ENCODE assay signal across 8 cellular contexts in genomic region chrX:48919360-48919821, GRCh38. TPM values are rescaled to one million over a fixed set of nuclear protein-coding genes. Genes with fewer than 3 reads are reported as not detected.
DNase-seq lines count a peak whose midpoint lies in the region; ATAC-seq and TF ChIP-seq lines count a peak whose summit lies in the region.

No MANE protein-coding gene starts in this region.

- peak overlapping the region; percentile 75 for H3K9ac ChIP-seq in iPS-18a (ENCODE audit: low read length)

- H3K27ac Mint-ChIP-seq in activated naive CD8-positive, alpha-beta T cell treated with anti-CD3 and anti-CD28 coated beads, Interleukin-2, amount 10 ng/mL, durations not matched to agents 7 days and 5 days, result peak overlapping the region; percentile 93
- H3K27ac Mint-ChIP-seq in stimulated activated memory B cell treated with anti-CD40 and anti-IgM and Interleukin-4, amounts not matched to agents 10 μg/mL and 1 μg/mL and 100 μg/mL, for 72 hours, result peak overlapping the region; percentile 95

- peaks cover 18% of the 10 kb centered on the region for H3K36me3 Mint-ChIP-seq in activated naive CD8-positive, alpha-beta T cell treated with anti-CD3 and anti-CD28 coated beads, Interleukin-2, amount 10 ng/mL, durations not matched to agents 7 days and 5 days
- H3K36me3 Mint-ChIP-seq in stimulated activated memory B cell treated with anti-CD40 and anti-IgM and Interleukin-4, amounts not matched to agents 10 μg/mL and 1 μg/mL and 100 μg/mL, for 72 hours, result peaks cover 44% of the 10 kb centered on the region

- H3K27ac ChIP-seq in HL-60 (replicated peaks), result peak overlapping the region; percentile 86
- H3K27ac ChIP-seq in iPS-18a (ENCODE audit: low read length), result peak overlapping the region; percentile 55

- H3K36me3 ChIP-seq in GM06990 (ENCODE audit: control insufficient read depth, insufficient read depth, low read length), result peaks cover 8% of the 10 kb centered on the region
- peaks cover 20% of the 10 kb centered on the region for H3K36me3 ChIP-seq in iPS-18a (ENCODE audit: control insufficient read depth, low read depth, low read length)

- TF ChIP-seq CTCF in GM06990 (IDR thresholded peaks at IDR 0.05; ENCODE audit: insufficient read depth, low read length, poor library complexity, severe bottlenecking) (no peak), HL-60 (IDR thresholded peaks at IDR 0.05; ENCODE audit: insufficient read depth, low read length) (no peak)

- H3K27me3 ChIP-seq in GM06990 (replicated peaks; ENCODE audit: control insufficient read depth, insufficient read depth, low read length) (no peaks in the 10 kb centered on the region), HL-60 (ENCODE audit: insufficient read depth, poor library complexity, severe bottlenecking) (no peaks in the 10 kb centered on the region), iPS-18a (ENCODE audit: control insufficient read depth, insufficient read depth, low read length) (no peaks in the 10 kb centered on the region)

- peak overlapping the region; percentile 97 for H3K4me3 Mint-ChIP-seq in activated naive CD8-positive, alpha-beta T cell treated with anti-CD3 and anti-CD28 coated beads, Interleukin-2, amount 10 ng/mL, durations not matched to agents 7 days and 5 days
- peak overlapping the region; percentile 100 for H3K4me3 Mint-ChIP-seq in stimulated activated memory B cell treated with anti-CD40 and anti-IgM and Interleukin-4, amounts not matched to agents 10 μg/mL and 1 μg/mL and 100 μg/mL, for 72 hours

- H3K9me3 Mint-ChIP-seq in activated naive CD8-positive, alpha-beta T cell treated with anti-CD3 and anti-CD28 coated beads, Interleukin-2, amount 10 ng/mL, durations not matched to agents 7 days and 5 days, result no peaks in the 10 kb centered on the region
- no peaks in the 10 kb centered on the region for H3K9me3 Mint-ChIP-seq in stimulated activated memory B cell treated with anti-CD40 and anti-IgM and Interleukin-4, amounts not matched to agents 10 μg/mL and 1 μg/mL and 100 μg/mL, for 72 hours

- POLR2A ChIA-PET in activated naive CD8-positive, alpha-beta T cell treated with anti-CD3 and anti-CD28 coated beads, Interleukin-2, amount 10 ng/mL, durations not matched to agents 7 days and 5 days (lab: Charles Lee), result interaction anchor here (0.7 to 4.2 kb wide), 2 partner anchors 20 to 39 kb away, joined by 4 to 51 read pairs; no protein-coding TSS in a partner anchor

- H3K27me3 Mint-ChIP-seq in activated naive CD8-positive, alpha-beta T cell treated with anti-CD3 and anti-CD28 coated beads, Interleukin-2, amount 10 ng/mL, durations not matched to agents 7 days and 5 days, result no peaks in the 10 kb centered on the region
- H3K27me3 Mint-ChIP-seq in stimulated activated memory B cell treated with anti-CD40 and anti-IgM and Interleukin-4, amounts not matched to agents 10 μg/mL and 1 μg/mL and 100 μg/mL, for 72 hours, result no peaks in the 10 kb centered on the region

- H3K4me1 ChIP-seq in iPS-18a (ENCODE audit: control insufficient read depth, low read depth, low read length), result peaks cover 11% of the 10 kb centered on the region

- H3K4me3 ChIP-seq in GM06990 (replicated peaks; ENCODE audit: low read depth, low read length) (peak overlapping the region; percentile 55), HL-60 (replicated peaks; ENCODE audit: insufficient read depth, low read length) (peak overlapping the region; percentile 71), iPS-18a (ENCODE audit: low read length) (peak overlapping the region; percentile 90)

- H3K9me3 ChIP-seq in iPS-18a (ENCODE audit: control insufficient read depth, low read depth, low read length), result no peaks in the 10 kb centered on the region

- peaks cover 31% of the 10 kb centered on the region for H3K4me1 Mint-ChIP-seq in activated naive CD8-positive, alpha-beta T cell treated with anti-CD3 and anti-CD28 coated beads, Interleukin-2, amount 10 ng/mL, durations not matched to agents 7 days and 5 days
- peaks cover 35% of the 10 kb centered on the region for H3K4me1 Mint-ChIP-seq in stimulated activated memory B cell treated with anti-CD40 and anti-IgM and Interleukin-4, amounts not matched to agents 10 μg/mL and 1 μg/mL and 100 μg/mL, for 72 hours

- DNase-seq in GM06990 (ENCODE audit: extremely low read depth, insufficient read length) (no peak), HL-60 (ENCODE audit: low read depth in 1 of 2, low spot score in 1 of 2) (no peak), NCI-H2107 treated with DMSO at 0.1 percent for 48 hours (lab: John Stamatoyannopoulos, UW; ENCODE audit: unreplicated experiment) (no peak), NCI-H510A treated with DMSO at 0.1 percent for 48 hours (lab: John Stamatoyannopoulos, UW) (no peak)
- no peak for DNase-seq in activated naive CD8-positive, alpha-beta T cell treated with anti-CD3 and anti-CD28 coated beads, Interleukin-2, amount 10 ng/mL, durations not matched to agents 7 days and 5 days

- peak; percentile 3 for ATAC-seq in activated naive CD8-positive, alpha-beta T cell treated with anti-CD3 and anti-CD28 coated beads, Interleukin-2, amount 10 ng/mL, durations not matched to agents 7 days and 5 days (ENCODE audit: low read depth)
- peak; percentile 39 for ATAC-seq in stimulated activated memory B cell treated with anti-CD40 and anti-IgM and Interleukin-4, amounts not matched to agents 10 μg/mL and 1 μg/mL and 100 μg/mL, for 72 hours
- ATAC-seq in GM18870 (IDR thresholded peaks at IDR 0.05; ENCODE audit: unreplicated experiment), result no peak

RNA-seq across cellular contexts. Expression of gene PIM2, which starts 0.6 kb away (rescaled TPM):
- total RNA-seq in activated naive CD8-positive, alpha-beta T cell treated with anti-CD3 and anti-CD28 coated beads, Interleukin-2, amount 10 ng/mL, durations not matched to agents 7 days and 5 days, result 10 to 100 TPM; 63.1 to 63.2 TPM

RNA-seq across cellular contexts. Expression of gene SLC35A2, which starts 7.9 kb away (rescaled TPM):
- 10 to 100 TPM; 12.7 to 14.1 TPM for total RNA-seq in activated naive CD8-positive, alpha-beta T cell treated with anti-CD3 and anti-CD28 coated beads, Interleukin-2, amount 10 ng/mL, durations not matched to agents 7 days and 5 days

RNA-seq across cellular contexts. Expression of gene PQBP1, which starts 21.7 kb away (rescaled TPM):
- 10 to 100 TPM; 58.2 to 61.0 TPM for total RNA-seq in activated naive CD8-positive, alpha-beta T cell treated with anti-CD3 and anti-CD28 coated beads, Interleukin-2, amount 10 ng/mL, durations not matched to agents 7 days and 5 days

RNA-seq across cellular contexts. Expression of gene TIMM17B, which starts 21.8 kb away (rescaled TPM):
- 10 to 100 TPM; 39.2 to 44.5 TPM for total RNA-seq in activated naive CD8-positive, alpha-beta T cell treated with anti-CD3 and anti-CD28 coated beads, Interleukin-2, amount 10 ng/mL, durations not matched to agents 7 days and 5 days

RNA-seq across cellular contexts. Expression of gene OTUD5, which starts 38.0 kb away (rescaled TPM):
- total RNA-seq in activated naive CD8-positive, alpha-beta T cell treated with anti-CD3 and anti-CD28 coated beads, Interleukin-2, amount 10 ng/mL, durations not matched to agents 7 days and 5 days, result 10 to 100 TPM; 60.7 to 62.4 TPM
